ENCODE assay signal across 8 cellular contexts in genomic region chr19:42075364-42075615, GRCh38. TPM values are rescaled to one million over a fixed set of nuclear protein-coding genes. Genes with fewer than 3 reads are reported as not detected.
DNase-seq lines count a peak whose midpoint lies in the region; ATAC-seq and TF ChIP-seq lines count a peak whose summit lies in the region.

No MANE protein-coding gene starts in this region.

- peaks cover 19% of the 10 kb centered on the region for H3K36me3 ChIP-seq in CD4-positive, CD25-positive, alpha-beta regulatory T cell (ENCODE audit: control insufficient read depth, insufficient read depth, low read length)
- H3K36me3 ChIP-seq in HUES6 (ENCODE audit: control insufficient read depth, insufficient read depth, low read length) = peaks cover 24% of the 10 kb centered on the region
- H3K36me3 ChIP-seq in breast epithelium = peaks cover 17% of the 10 kb centered on the region
- peaks cover 19 to 20% of the 10 kb centered on the region in 2 experiments for H3K36me3 ChIP-seq in mesenchymal stem cell (ENCODE audit: control insufficient read depth in 1 of 2, insufficient read depth in 2 of 2, low read depth in 1 of 2, low read length in 2 of 2)

- H3K27ac ChIP-seq in CD4-positive, CD25-positive, alpha-beta regulatory T cell (ENCODE audit: insufficient read depth, low read length, poor library complexity, severe bottlenecking) = peak overlapping the region; percentile 98
- peak overlapping the region; percentile 93 for H3K27ac ChIP-seq in HUES6 (ENCODE audit: low read depth, low read length)
- H3K27ac ChIP-seq in breast epithelium = peak overlapping the region; percentile 98 to 99
- H3K27ac ChIP-seq in mesenchymal stem cell (ENCODE audit: low read length, poor library complexity, severe bottlenecking) = peak overlapping the region; percentile 79

- H3K4me3 ChIP-seq in CD4-positive, CD25-positive, alpha-beta regulatory T cell (ENCODE audit: low read depth, low read length) = peak overlapping the region; percentile 91
- peak overlapping the region; percentile 74 for H3K4me3 ChIP-seq in HUES6 (ENCODE audit: low read depth, low read length)
- H3K4me3 ChIP-seq in breast epithelium = peak overlapping the region; percentile 72 to 100 (median 76)
- peak overlapping the region; percentile 51 to 82 for H3K4me3 ChIP-seq in mesenchymal stem cell (ENCODE audit: insufficient read depth in 1 of 2, low read depth in 1 of 2, low read length in 2 of 2)

- peak overlapping the region; percentile 78 to 96 for H3K18ac ChIP-seq in mesenchymal stem cell (ENCODE audit: low read depth in 1 of 2, low read length in 2 of 2)

- peaks cover 12% of the 10 kb centered on the region for H3K79me1 ChIP-seq in mesenchymal stem cell (replicated peaks; ENCODE audit: low read length, poor library complexity, severe bottlenecking)

- no peaks in the 10 kb centered on the region for H3K27me3 ChIP-seq in CD4-positive, CD25-positive, alpha-beta regulatory T cell (ENCODE audit: control insufficient read depth, insufficient read depth, low read length)
- H3K27me3 ChIP-seq in HUES6 (ENCODE audit: control insufficient read depth, insufficient read depth, low read length) = no peaks in the 10 kb centered on the region
- H3K27me3 ChIP-seq in breast epithelium = no peaks in the 10 kb centered on the region
- H3K27me3 ChIP-seq in mesenchymal stem cell (ENCODE audit: control insufficient read depth in 1 of 2, insufficient read depth in 1 of 2, low read length in 2 of 2) = peaks cover 8% of the 10 kb centered on the region in 2 experiments

- peak overlapping the region; percentile 98 to 100 (median 100) for H3K27ac Mint-ChIP-seq in CD4-positive, CD25-positive, alpha-beta regulatory T cell

- H3K4me1 ChIP-seq in CD4-positive, CD25-positive, alpha-beta regulatory T cell (ENCODE audit: control insufficient read depth, insufficient read depth, low read length, poor library complexity, severe bottlenecking) = peaks cover 27% of the 10 kb centered on the region
- H3K4me1 ChIP-seq in HUES6 (ENCODE audit: control insufficient read depth, insufficient read depth, low read length) (peaks cover 21% of the 10 kb centered on the region), breast epithelium (peaks cover 6 to 8% of the 10 kb centered on the region in 2 donors), mesenchymal stem cell (ENCODE audit: control insufficient read depth, insufficient read depth, low read depth, low read length) (peaks cover 27% of the 10 kb centered on the region)

- H4K8ac ChIP-seq in mesenchymal stem cell (ENCODE audit: low read length) = peak overlapping the region; percentile 94

- peak overlapping the region; percentile 69 for H2AK5ac ChIP-seq in mesenchymal stem cell (ENCODE audit: low read length, severe bottlenecking)

- peaks cover 27% of the 10 kb centered on the region for H3K36me3 Mint-ChIP-seq in CD4-positive, CD25-positive, alpha-beta regulatory T cell

- H3K14ac ChIP-seq in mesenchymal stem cell (ENCODE audit: low read length in 2 of 2) = no peak overlapping the region

- H3K4ac ChIP-seq in mesenchymal stem cell (ENCODE audit: low read depth in 1 of 2, low read length in 2 of 2) = peak overlapping the region; percentile 86 to 97

- peak overlapping the region; percentile 91 to 99 (median 96) for H3K4me3 Mint-ChIP-seq in CD4-positive, CD25-positive, alpha-beta regulatory T cell

- no peak overlapping the region for H2BK12ac ChIP-seq in mesenchymal stem cell (ENCODE audit: low read length in 2 of 2)

- H2BK120ac ChIP-seq in mesenchymal stem cell (ENCODE audit: low read depth, low read length) = peak overlapping the region; percentile 29

- H4K91ac ChIP-seq in mesenchymal stem cell (ENCODE audit: low read length) = peak overlapping the region; percentile 70

- H2BK5ac ChIP-seq in mesenchymal stem cell (ENCODE audit: low read depth, low read length, poor library complexity, severe bottlenecking) = no peak overlapping the region

- peaks cover 8% of the 10 kb centered on the region for H3K27me3 Mint-ChIP-seq in CD4-positive, CD25-positive, alpha-beta regulatory T cell

- H3K4me2 ChIP-seq in mesenchymal stem cell (ENCODE audit: low read length, poor library complexity, severe bottlenecking) = peak overlapping the region; percentile 51

- H3K4me1 Mint-ChIP-seq in CD4-positive, CD25-positive, alpha-beta regulatory T cell = peaks cover 4 to 39% (median 28%) of the 10 kb centered on the region in 4 donors

- ATAC-seq in CD4-positive, CD25-positive, alpha-beta regulatory T cell (ENCODE audit: low read depth in 2 of 2) = no peak

- H2BK15ac ChIP-seq in mesenchymal stem cell (ENCODE audit: low read depth, poor library complexity, severe bottlenecking) = no peak overlapping the region

- TF ChIP-seq CTCF in breast epithelium (IDR thresholded peaks at IDR 0.05) = no peak

- peak overlapping the region; percentile 95 for H2AFZ ChIP-seq in mesenchymal stem cell (ENCODE audit: low read depth, low read length)

- 38% methylated on average over 3 of the region's 3 CpGs for WGBS in mesenchymal stem cell

- intact Hi-C loops in breast epithelium (cut with DNase I; ENCODE audit: low total_unique reads) = loop anchor here (5.0 kb wide), 1 partner anchor 1587 kb away; no protein-coding TSS in a partner anchor

- peak overlapping the region in 1 of 2 experiments; percentile 63 for H3K23ac ChIP-seq in mesenchymal stem cell (ENCODE audit: low read length in 2 of 2)

- DNase-seq in CD4-positive, CD25-positive, alpha-beta regulatory T cell = no peak
- DNase-seq in breast epithelium (ENCODE audit: low spot score in 2 of 2) (no peak), mesenchymal stem cell (no peak), iPS-NIHi11 (ENCODE audit: low spot score) (no peak), cerebellar cortex (ENCODE audit: low spot score) (no peak), kidney tubule cell (ENCODE audit: low spot score) (no peak)
- DNase-seq in activated CD4-positive, CD25-positive, alpha-beta regulatory T cell (lab: John Stamatoyannopoulos, UW) = no peak

- H3K9ac ChIP-seq in HUES6 (ENCODE audit: low read length) (peak overlapping the region; percentile 89), mesenchymal stem cell (ENCODE audit: low read length) (peak overlapping the region; percentile 96)

- H3K9me3 ChIP-seq in CD4-positive, CD25-positive, alpha-beta regulatory T cell (ENCODE audit: control insufficient read depth in 2 of 2, low read length in 2 of 2) = no peaks in the 10 kb centered on the region
- H3K9me3 ChIP-seq in HUES6 (ENCODE audit: control insufficient read depth, insufficient read depth, low read depth, low read length) = no peaks in the 10 kb centered on the region
- no peaks in the 10 kb centered on the region for H3K9me3 ChIP-seq in breast epithelium
- no peaks in the 10 kb centered on the region for H3K9me3 ChIP-seq in mesenchymal stem cell (ENCODE audit: control insufficient read depth, low read length)

- no peak for TF ChIP-seq POLR2A in breast epithelium (IDR thresholded peaks at IDR 0.05)

- H3K9me3 Mint-ChIP-seq in CD4-positive, CD25-positive, alpha-beta regulatory T cell = no peaks in the 10 kb centered on the region

RNA-seq across cellular contexts. Expression of gene ZNF574, which starts 0.7 kb away (rescaled TPM):
- total RNA-seq in CD4-positive, CD25-positive, alpha-beta regulatory T cell = 24.0 TPM
- 10 to 100 TPM; 10.7 to 22.1 (median 15.5) TPM for polyA plus RNA-seq in CD4-positive, CD25-positive, alpha-beta regulatory T cell
- total RNA-seq in breast epithelium = 10 to 100 TPM; 13.8 to 19.2 (median 15.1) TPM
- 6.0 TPM for polyA plus RNA-seq in mesenchymal stem cell (2013, experiment 1 of 2)
- polyA plus RNA-seq in mesenchymal stem cell (2013, experiment 2 of 2) = 6.3 TPM

RNA-seq across cellular contexts. Expression of gene GRIK5, which starts 5.3 kb away (rescaled TPM):
- total RNA-seq in CD4-positive, CD25-positive, alpha-beta regulatory T cell = 0.52 TPM
- under 1 TPM in 1 of 4 donors, not detected in 3; 0.06 TPM for polyA plus RNA-seq in CD4-positive, CD25-positive, alpha-beta regulatory T cell
- 1 to 10 TPM in 2 of 3 donors, not detected in 1; 1.6 to 1.9 TPM for total RNA-seq in breast epithelium
- polyA plus RNA-seq in mesenchymal stem cell (2013, experiment 1 of 2) = 0.12 TPM
- polyA plus RNA-seq in mesenchymal stem cell (2013, experiment 2 of 2) = 0.07 TPM

RNA-seq across cellular contexts. Expression of gene POU2F2, which starts 57.0 kb away (rescaled TPM):
- 48.9 TPM for total RNA-seq in CD4-positive, CD25-positive, alpha-beta regulatory T cell
- polyA plus RNA-seq in CD4-positive, CD25-positive, alpha-beta regulatory T cell = 1 to 10 TPM; 4.2 to 7.2 (median 6.4) TPM
- total RNA-seq in breast epithelium = 1 to 10 TPM; 1.2 to 2.9 (median 1.6) TPM
- polyA plus RNA-seq in mesenchymal stem cell (2013, experiment 1 of 2) = 10.3 TPM
- polyA plus RNA-seq in mesenchymal stem cell (2013, experiment 2 of 2) = 9.3 TPM

Comparison
In these comparisons a context has a peak if more than half of its experiments do, and no peak if none do; other contexts are left out.
1. RNA of gene POU2F2, which starts 57.0 kb away (total RNA-seq): 48.9 TPM in CD4-positive, CD25-positive, alpha-beta regulatory T cell (single experiment); 1.2 to 2.9 TPM in breast epithelium; every median in the first group is over 10 times any median in the second.
2. Peak in every context shown above with its lines, with median percentiles within 50 percentile points of each other: H3K27ac ChIP-seq and H3K4me3 ChIP-seq.